Comparison of ENCODE assay signal across 1 cellular context in the genomic region with DNA sequence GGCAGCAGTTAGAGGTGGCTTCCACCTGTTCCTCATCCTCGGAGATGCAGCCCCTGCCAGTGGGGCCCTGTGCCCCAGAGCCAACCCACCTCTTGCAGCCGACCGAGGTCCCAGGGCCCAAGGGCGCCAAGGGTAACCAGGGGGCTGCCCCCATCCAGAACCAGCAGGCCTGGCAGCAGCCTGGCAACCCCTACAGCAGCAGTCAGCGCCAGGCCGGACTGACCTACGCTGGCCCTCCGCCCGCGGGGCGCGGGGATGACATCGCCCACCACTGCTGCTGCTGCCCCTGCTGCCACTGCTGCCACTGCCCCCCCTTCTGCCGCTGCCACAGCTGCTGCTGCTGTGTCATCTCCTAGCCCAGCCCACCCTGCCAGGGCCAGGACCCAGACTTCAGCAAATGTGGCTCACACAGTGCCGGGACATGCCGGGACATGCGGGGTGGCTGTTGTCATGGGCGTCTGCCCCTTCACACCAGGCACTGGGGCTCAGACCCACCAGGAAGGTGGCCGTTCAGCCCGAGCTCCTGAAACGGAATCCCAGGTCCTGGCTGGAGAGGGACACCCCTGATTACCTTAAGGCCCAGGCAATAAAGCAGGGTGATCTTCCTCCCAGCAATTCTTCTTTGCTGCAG.
TF ChIP-seq lines count a peak whose summit lies in the region.

No MANE protein-coding gene starts in this region.

TF ChIP-seq in HCT116, 20 proteins besides CTCF, POLR2A, EP300 and RAD21:
- TF ChIP-seq ZBTB33 (IDR thresholded peaks at IDR 0.05; ENCODE audit: extremely low read depth, insufficient replicate concordance, low read length) (no peak), JUND (IDR thresholded peaks at IDR 0.05) (no peak), ELF1 (IDR thresholded peaks at IDR 0.05; ENCODE audit: borderline replicate concordance, low read depth) (no peak), CEBPB (IDR thresholded peaks at IDR 0.05; ENCODE audit: low read depth) (no peak), EZH2phosphoT487 (IDR thresholded peaks at IDR 0.05; ENCODE audit: borderline replicate concordance) (no peak), EGR1 (IDR thresholded peaks at IDR 0.05; ENCODE audit: low read depth) (no peak), SRF (IDR thresholded peaks at IDR 0.05; ENCODE audit: low read depth) (no peak), FOSL1 (IDR thresholded peaks at IDR 0.05; ENCODE audit: low read depth) (no peak), TCF7L2 (IDR thresholded peaks at IDR 0.05; ENCODE audit: borderline replicate concordance, extremely low read depth, insufficient read depth, insufficient read length) (no peak), YY1 (IDR thresholded peaks at IDR 0.05; ENCODE audit: extremely low read depth, insufficient replicate concordance, low read depth, low read length) (no peak), SP1 (IDR thresholded peaks at IDR 0.05; ENCODE audit: low read depth) (no peak)
- TF ChIP-seq, protein P1, sequence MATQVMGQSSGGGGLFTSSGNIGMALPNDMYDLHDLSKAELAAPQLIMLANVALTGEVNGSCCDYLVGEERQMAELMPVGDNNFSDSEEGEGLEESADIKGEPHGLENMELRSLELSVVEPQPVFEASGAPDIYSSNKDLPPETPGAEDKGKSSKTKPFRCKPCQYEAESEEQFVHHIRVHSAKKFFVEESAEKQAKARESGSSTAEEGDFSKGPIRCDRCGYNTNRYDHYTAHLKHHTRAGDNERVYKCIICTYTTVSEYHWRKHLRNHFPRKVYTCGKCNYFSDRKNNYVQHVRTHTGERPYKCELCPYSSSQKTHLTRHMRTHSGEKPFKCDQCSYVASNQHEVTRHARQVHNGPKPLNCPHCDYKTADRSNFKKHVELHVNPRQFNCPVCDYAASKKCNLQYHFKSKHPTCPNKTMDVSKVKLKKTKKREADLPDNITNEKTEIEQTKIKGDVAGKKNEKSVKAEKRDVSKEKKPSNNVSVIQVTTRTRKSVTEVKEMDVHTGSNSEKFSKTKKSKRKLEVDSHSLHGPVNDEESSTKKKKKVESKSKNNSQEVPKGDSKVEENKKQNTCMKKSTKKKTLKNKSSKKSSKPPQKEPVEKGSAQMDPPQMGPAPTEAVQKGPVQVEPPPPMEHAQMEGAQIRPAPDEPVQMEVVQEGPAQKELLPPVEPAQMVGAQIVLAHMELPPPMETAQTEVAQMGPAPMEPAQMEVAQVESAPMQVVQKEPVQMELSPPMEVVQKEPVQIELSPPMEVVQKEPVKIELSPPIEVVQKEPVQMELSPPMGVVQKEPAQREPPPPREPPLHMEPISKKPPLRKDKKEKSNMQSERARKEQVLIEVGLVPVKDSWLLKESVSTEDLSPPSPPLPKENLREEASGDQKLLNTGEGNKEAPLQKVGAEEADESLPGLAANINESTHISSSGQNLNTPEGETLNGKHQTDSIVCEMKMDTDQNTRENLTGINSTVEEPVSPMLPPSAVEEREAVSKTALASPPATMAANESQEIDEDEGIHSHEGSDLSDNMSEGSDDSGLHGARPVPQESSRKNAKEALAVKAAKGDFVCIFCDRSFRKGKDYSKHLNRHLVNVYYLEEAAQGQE (IDR thresholded peaks at IDR 0.05; ENCODE audit: low read depth): no peak
- TF ChIP-seq, protein P2, sequence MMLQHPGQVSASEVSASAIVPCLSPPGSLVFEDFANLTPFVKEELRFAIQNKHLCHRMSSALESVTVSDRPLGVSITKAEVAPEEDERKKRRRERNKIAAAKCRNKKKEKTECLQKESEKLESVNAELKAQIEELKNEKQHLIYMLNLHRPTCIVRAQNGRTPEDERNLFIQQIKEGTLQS (IDR thresholded peaks at IDR 0.05): no peak
